Comparison of ENCODE assay signal across 1 cellular context in the genomic region with DNA sequence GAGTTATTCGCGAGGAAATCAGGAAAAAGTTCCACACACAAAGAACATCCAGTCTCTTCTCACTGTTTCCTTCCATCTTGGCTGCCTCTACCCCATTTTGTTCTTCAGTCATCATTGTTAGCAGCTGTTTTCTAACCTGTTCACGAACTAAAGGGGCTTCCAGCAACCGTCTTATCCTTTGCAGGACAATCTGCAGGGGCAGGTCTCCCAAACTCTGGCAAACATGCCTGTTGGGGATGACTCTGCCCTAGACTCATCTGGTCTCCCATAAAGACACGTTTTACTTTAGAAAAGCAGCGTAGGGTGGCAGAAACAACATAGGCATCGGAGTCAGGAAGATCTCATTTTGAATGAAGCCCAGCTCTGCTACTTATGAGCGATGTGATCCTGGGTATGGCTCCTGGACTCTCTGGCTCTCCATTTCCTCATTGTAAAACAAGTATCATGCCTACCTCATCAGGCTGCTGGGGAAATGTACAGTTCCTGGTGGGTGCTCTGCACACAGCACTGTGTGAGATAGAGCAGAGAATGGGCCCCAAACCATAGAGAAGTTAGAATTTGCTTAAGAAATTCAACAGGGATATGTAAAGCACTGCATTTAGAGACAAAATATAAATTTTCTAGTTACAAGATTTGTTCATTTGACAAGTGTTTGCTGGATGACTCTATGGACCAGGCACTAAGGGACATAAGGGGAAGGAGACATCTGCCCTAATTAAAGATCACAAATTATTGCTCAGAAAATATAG.
A peak's percentile ranks its signal among the peaks of the same experiment; 100 is the strongest.
TF ChIP-seq lines count a peak whose summit lies in the region.

No MANE protein-coding gene starts in this region.

TF ChIP-seq in H1, 55 proteins besides CTCF, POLR2A, EP300 and RAD21:
- TF ChIP-seq KDM5A (IDR thresholded peaks at IDR 0.05; ENCODE audit: low read length) (no peak), SUZ12 (IDR thresholded peaks at IDR 0.05; ENCODE audit: low read length) (peak; percentile 71), EZH2 (IDR thresholded peaks at IDR 0.05; ENCODE audit: low read depth, low read length, severe bottlenecking) (peak; percentile 74), RNF2 (IDR thresholded peaks at IDR 0.05; ENCODE audit: borderline replicate concordance, low read depth, low read length, missing control alignments, poor library complexity, severe bottlenecking) (peak; percentile 55)
